In genomic region chr18:41858761-41859555, GRCh38 we compare ENCODE assay signal across 19 cellular contexts.
DNase-seq lines count a peak whose midpoint lies in the region; ATAC-seq and TF ChIP-seq lines count a peak whose summit lies in the region.
"Had no signal": no experiment of that assay in that cellular context is flagged by ENCODE, and none has a peak within 500 bp of the region (broad histone marks: within the 10 kb centered on the region; RNA-seq: fewer than 3 reads in every experiment).

No MANE protein-coding gene starts in this region.

- H3K27me3 ChIP-seq in WERI-Rb-1 (ENCODE audit: insufficient read depth, low read depth, severe bottlenecking): no peaks in the 10 kb centered on the region

- intact Hi-C loops in sciatic nerve (cut with DNase I): no loop called here

- TF ChIP-seq CTCF in WERI-Rb-1 (IDR thresholded peaks at IDR 0.05; ENCODE audit: low read depth, low read length) (no peak), fibroblast of mammary gland (conservative IDR thresholded peaks at IDR 0.05; ENCODE audit: control insufficient read depth, insufficient read depth, low read depth, low read length) (no peak)

- H3K9me3 ChIP-seq in WERI-Rb-1 (ENCODE audit: severe bottlenecking): no peaks in the 10 kb centered on the region

- H3K4me3 ChIP-seq in WERI-Rb-1 (ENCODE audit: low read depth, low read length) (no peak overlapping the region), fibroblast of mammary gland (ENCODE audit: control insufficient read depth, low read depth, low read length) (no peak overlapping the region)
- H3K4me3 ChIP-seq: K562 had no signal

- 0 out of 2 replicates have a peak overlapping the region, but pooled peaks have one; percentile 1 for H3K27ac ChIP-seq in WERI-Rb-1

- ATAC-seq in sciatic nerve: peak; percentile 73
- no peak for ATAC-seq in HG02610 (IDR thresholded peaks at IDR 0.05; ENCODE audit: unreplicated experiment)
- ATAC-seq in GM21825 (IDR thresholded peaks at IDR 0.05; ENCODE audit: unreplicated experiment): no peak
- ATAC-seq: HCT116, HepG2, K562, PC-3, SK-N-SH treated with all-trans-retinoic acid at 6 μM for 48 hours had no signal

- DNase-seq in COLO829 (ENCODE audit: low spot score) (peak; percentile 33), WERI-Rb-1 (no peak), fibroblast of mammary gland (ENCODE audit: low read depth) (peak; percentile 16), sciatic nerve (ENCODE audit: low spot score) (no peak), AG20443 (ENCODE audit: low spot score) (no peak)
- DNase-seq in activated CD4-positive, alpha-beta T cell treated with anti-CD3 and anti-CD28 coated beads, Interleukin-2, amount 50 U/mL, for 4 hours: no peak
- DNase-seq: MV-4-11; NCI-H1105; NCI-H1436 treated with DMSO at 0.1 percent for 48 hours; NCI-H187 treated with DMSO at 0.1 percent for 48 hours; NCI-H748 treated with DMSO at 0.1 percent for 48 hours; NK-92 treated with Interleukin-12 subunit alpha and Interleukin-12 subunit beta, amount 100 ng/mL, for 24 hours; PC-3 had no signal

- H3K36me3 ChIP-seq in WERI-Rb-1: no peaks in the 10 kb centered on the region

Comparison
In these comparisons a context has a peak if more than half of its experiments do, and no peak if none do; other contexts are left out.
1. DNase-seq: peak in COLO829 (single experiment) and fibroblast of mammary gland (single experiment); none in WERI-Rb-1 (single experiment), sciatic nerve (single experiment), activated CD4-positive, alpha-beta T cell treated with anti-CD3 and anti-CD28 coated beads, Interleukin-2, amount 50 U/mL, for 4 hours (0 of 2) and AG20443 (single experiment).